ENCODE assay signal across 10 cellular contexts in the genomic region with DNA sequence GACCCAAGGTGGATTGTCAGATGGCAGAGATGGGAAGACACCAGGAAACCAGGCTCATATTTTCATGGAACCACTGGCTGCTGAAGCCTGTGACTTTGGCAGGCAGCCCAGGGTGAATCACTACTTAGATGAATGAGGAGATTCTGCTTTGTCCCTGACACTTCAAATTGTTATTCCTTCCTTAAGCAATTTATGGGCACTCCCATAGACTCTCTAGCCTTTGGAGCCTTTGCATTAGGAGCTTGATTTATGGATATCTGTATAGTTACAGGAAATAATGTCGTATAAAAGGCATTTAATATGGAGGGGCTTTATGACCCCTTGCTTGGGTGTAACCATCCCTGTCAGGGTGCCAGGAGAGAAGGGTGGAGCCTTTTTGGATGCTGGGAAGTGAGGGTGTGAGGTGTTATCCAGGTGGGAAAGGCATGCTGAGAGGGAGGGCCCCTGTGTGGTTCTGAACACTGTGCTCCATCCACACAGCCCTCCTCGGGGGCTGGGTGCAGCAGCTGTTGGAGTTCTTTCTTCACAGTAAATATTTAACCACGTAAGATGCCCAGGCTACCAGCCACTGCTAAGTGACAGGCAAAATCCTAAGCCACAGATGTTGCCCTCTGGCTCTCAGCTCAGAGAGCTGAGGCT. TPM values are rescaled to one million over a fixed set of nuclear protein-coding genes. Genes with fewer than 3 reads are reported as not detected.
DNase-seq lines count a peak whose midpoint lies in the region; ATAC-seq and TF ChIP-seq lines count a peak whose summit lies in the region.
"Had no signal": no experiment of that assay in that cellular context is flagged by ENCODE, and none has a peak within 500 bp of the region (broad histone marks: within the 10 kb centered on the region; RNA-seq: fewer than 3 reads in every experiment).

No MANE protein-coding gene starts in this region.

- no peaks in the 10 kb centered on the region for H3K36me3 ChIP-seq in thyroid gland

- TF ChIP-seq CTCF in thyroid gland (IDR thresholded peaks at IDR 0.05): no peak

- no peak for TF ChIP-seq POLR2A in thyroid gland (IDR thresholded peaks at IDR 0.05)

- WGBS in thyroid gland, 2 donors: 62 to 85% methylated on average over 3 of the region's 3 CpGs

- no peaks in the 10 kb centered on the region for H3K36me3 Mint-ChIP-seq in activated T-cell treated with anti-CD3 and anti-CD28 coated beads, Interleukin-2, amount 50 U/mL, for 24 hours (ENCODE audit: low read depth)
- H3K36me3 Mint-ChIP-seq: activated naive CD8-positive, alpha-beta T cell treated with anti-CD3 and anti-CD28 coated beads, Interleukin-2, amount 10 ng/mL, durations not matched to agents 7 days and 5 days had no signal

- peaks cover 8% of the 10 kb centered on the region for H3K4me1 Mint-ChIP-seq in activated T-cell treated with anti-CD3 and anti-CD28 coated beads, Interleukin-2, amount 50 U/mL, for 24 hours (ENCODE audit: low read depth)

- no peaks in the 10 kb centered on the region for H3K27me3 ChIP-seq in thyroid gland

- ATAC-seq in GM21381 (IDR thresholded peaks at IDR 0.05; ENCODE audit: unreplicated experiment): no peak

- peaks cover 0 to 4% of the 10 kb centered on the region in 2 donors for H3K4me1 ChIP-seq in thyroid gland

- H3K4me3 ChIP-seq in thyroid gland (replicated peaks in 1 of 3): no peak overlapping the region

- intact Hi-C loops in thyroid gland (cut with DNase I): no loop called here

- H3K27ac ChIP-seq in thyroid gland: no peak overlapping the region
- H3K27ac ChIP-seq: 22Rv1 had no signal

- no peaks in the 10 kb centered on the region for H3K9me3 ChIP-seq in thyroid gland

- no peaks in the 10 kb centered on the region for H3K9me3 Mint-ChIP-seq in activated T-cell treated with anti-CD3 and anti-CD28 coated beads, Interleukin-2, amount 50 U/mL, for 24 hours
- H3K9me3 Mint-ChIP-seq: activated naive CD8-positive, alpha-beta T cell treated with anti-CD3 and anti-CD28 coated beads, Interleukin-2, amount 10 ng/mL, durations not matched to agents 7 days and 5 days had no signal

- peak; percentile 33 for DNase-seq in DMS 273 (lab: John Stamatoyannopoulos, UW; ENCODE audit: unreplicated experiment)
- DNase-seq in DMS 273 treated with DMSO at 0.1 percent for 48 hours (lab: John Stamatoyannopoulos, UW): no peak
- DNase-seq in SHP77 (lab: John Stamatoyannopoulos, UW): peak; percentile 59 to 68
- peak; percentile 61 for DNase-seq in globus pallidus (ENCODE audit: low spot score)
- peak; percentile 8 to 14 for DNase-seq in thyroid gland
- DNase-seq in activated CD4-positive, alpha-beta T cell treated with anti-CD3 and anti-CD28 coated beads, Interleukin-2, amount 50 U/mL, for 4 hours: no peak
- no peak for DNase-seq in activated T-cell treated with anti-CD3 and anti-CD28 coated beads, Interleukin-2, amount 50 U/mL, for 24 hours
- DNase-seq: activated naive CD8-positive, alpha-beta T cell treated with anti-CD3 and anti-CD28 coated beads, Interleukin-2, amount 10 ng/mL, durations not matched to agents 7 days and 5 days had no signal

- H3K4me3 Mint-ChIP-seq in activated T-cell treated with anti-CD3 and anti-CD28 coated beads, Interleukin-2, amount 50 U/mL, for 24 hours: no peak overlapping the region
- H3K4me3 Mint-ChIP-seq: activated naive CD8-positive, alpha-beta T cell treated with anti-CD3 and anti-CD28 coated beads, Interleukin-2, amount 10 ng/mL, durations not matched to agents 7 days and 5 days had no signal

- no peak overlapping the region for H3K27ac Mint-ChIP-seq in activated T-cell treated with anti-CD3 and anti-CD28 coated beads, Interleukin-2, amount 50 U/mL, for 24 hours
- H3K27ac Mint-ChIP-seq: activated naive CD8-positive, alpha-beta T cell treated with anti-CD3 and anti-CD28 coated beads, Interleukin-2, amount 10 ng/mL, durations not matched to agents 7 days and 5 days had no signal

- no peaks in the 10 kb centered on the region for H3K27me3 Mint-ChIP-seq in activated T-cell treated with anti-CD3 and anti-CD28 coated beads, Interleukin-2, amount 50 U/mL, for 24 hours
- H3K27me3 Mint-ChIP-seq: activated naive CD8-positive, alpha-beta T cell treated with anti-CD3 and anti-CD28 coated beads, Interleukin-2, amount 10 ng/mL, durations not matched to agents 7 days and 5 days had no signal

RNA-seq across cellular contexts. Expression of gene IL18, which starts 35.3 kb away (rescaled TPM):
- 10 to 100 TPM in 2 of 4 donors, 1 to 10 TPM in 2; 5.8 to 18.3 (median 9.3) TPM for total RNA-seq in thyroid gland

RNA-seq across cellular contexts. Expression of gene TEX12, which starts 38.6 kb away (rescaled TPM):
- under 1 TPM in 1 of 4 donors, not detected in 3; 0.33 TPM for total RNA-seq in thyroid gland

RNA-seq across cellular contexts. Expression of gene SDHD, which starts 41.9 kb away (rescaled TPM):
- 100 to 1,000 TPM; 102 to 201 (median 174) TPM for total RNA-seq in thyroid gland

RNA-seq across cellular contexts. Expression of gene TIMM8B, which starts 42.0 kb away (rescaled TPM):
- 10 to 100 TPM; 11.8 to 55.8 (median 27.5) TPM for total RNA-seq in thyroid gland

RNA-seq across cellular contexts. Expression of gene BCO2, which starts 46.7 kb away (rescaled TPM):
- total RNA-seq in thyroid gland: 10 to 100 TPM in 2 of 4 donors, 1 to 10 TPM in 2; 6.6 to 15.9 (median 11.1) TPM

Comparison
In these comparisons a context has a peak if more than half of its experiments do, and no peak if none do; other contexts are left out.
1. DNase-seq: peak in DMS 273 (single experiment), SHP77 (2 of 2), globus pallidus (single experiment) and thyroid gland (2 of 2); none in DMS 273 treated with DMSO at 0.1 percent for 48 hours (single experiment), activated CD4-positive, alpha-beta T cell treated with anti-CD3 and anti-CD28 coated beads, Interleukin-2, amount 50 U/mL, for 4 hours (0 of 2) and activated T-cell treated with anti-CD3 and anti-CD28 coated beads, Interleukin-2, amount 50 U/mL, for 24 hours (single experiment).